ENCODE assay signal across 15 cellular contexts in the genomic region with DNA sequence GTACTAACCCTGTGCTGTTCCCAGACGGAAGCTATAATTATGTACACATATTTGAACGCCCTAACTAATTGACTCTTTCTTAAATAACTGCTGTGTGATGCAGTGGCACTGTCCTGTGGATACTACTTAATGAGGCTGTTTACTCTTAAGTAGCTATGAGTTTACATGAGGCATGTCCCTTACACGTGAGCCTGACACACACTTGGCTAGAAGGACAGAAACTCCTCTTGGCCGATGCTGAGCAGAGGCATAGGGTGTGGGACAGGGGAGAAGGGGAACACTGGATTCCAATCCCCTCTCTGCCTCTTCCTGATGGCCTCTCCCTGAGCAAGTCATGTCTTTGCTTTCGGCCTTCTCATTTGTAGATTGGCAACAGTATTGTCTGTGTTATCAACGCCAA. TPM values are rescaled to one million over a fixed set of nuclear protein-coding genes. Genes with fewer than 3 reads are reported as not detected.
DNase-seq lines count a peak whose midpoint lies in the region; ATAC-seq, FAIRE-seq and TF ChIP-seq lines count a peak whose summit lies in the region.
"Had no signal": no experiment of that assay in that cellular context is flagged by ENCODE, and none has a peak within 500 bp of the region (broad histone marks: within the 10 kb centered on the region; RNA-seq: fewer than 3 reads in every experiment).

No MANE protein-coding gene starts in this region.

- no peak overlapping the region for H2BK120ac ChIP-seq in H9 (ENCODE audit: low read depth, low read length, poor library complexity, severe bottlenecking)

- no peak overlapping the region for H3T11ph ChIP-seq in H9 (ENCODE audit: low read length)

- intact Hi-C loops in spleen (cut with DNase I; ENCODE audit: low total_unique reads) = no loop called here

- peaks cover 18% of the 10 kb centered on the region for H3K36me3 ChIP-seq in bronchial epithelial cell (ENCODE audit: control insufficient read depth, insufficient read depth, low read length)
- peaks cover 0 to 72% (median 30%) of the 10 kb centered on the region in 6 donors for H3K36me3 ChIP-seq in spleen

- no peaks in the 10 kb centered on the region for H3K79me2 ChIP-seq in H9 (ENCODE audit: insufficient read depth, low read length)

- no peaks in the 10 kb centered on the region for H3K23me2 ChIP-seq in H9 (ENCODE audit: insufficient read length, low read depth, low read length, poor library complexity, severe bottlenecking)

- H3K9ac ChIP-seq in H9 (ENCODE audit: extremely low read depth, insufficient read length, low read length) = no peak overlapping the region

- no CpG with 5 or more reads among the region's 6 CpGs for WGBS in H9 (ENCODE audit: extremely low coverage, insufficient read length, low lambda C conversion rate)
- 85 to 94% (median 90%) methylated on average over 6 of the region's 6 CpGs for WGBS in spleen, 5 donors

- H2BK15ac ChIP-seq in H9 (ENCODE audit: low read depth, low read length) = no peak overlapping the region

- peak; percentile 94 for FAIRE-seq in bronchial epithelial cell (lab: Jason Lieb, UNC)

- ATAC-seq in left lobe of liver (peak; percentile 23), HG03139 (IDR thresholded peaks at IDR 0.05; ENCODE audit: unreplicated experiment) (no peak), GM19324 (IDR thresholded peaks at IDR 0.05; ENCODE audit: low FRiP score, unreplicated experiment) (no peak)
- ATAC-seq in stimulated activated naive B cell treated with anti-CD40 and anti-IgM and Interleukin-4, amounts not matched to agents 10 μg/mL and 1 μg/mL and 100 μg/mL, for 72 hours (replicated peaks) = no peak

- H3K27ac ChIP-seq in H9 (ENCODE audit: insufficient read length, low read depth, low read length) (no peak overlapping the region), spleen (peak overlapping the region in 1 of 8 donors; percentile 33)

- no peaks in the 10 kb centered on the region for H3K9me3 ChIP-seq in H9 (ENCODE audit: control insufficient read depth, low read depth, low read length)
- H3K9me3 ChIP-seq in spleen = no peaks in the 10 kb centered on the region
- H3K9me3 ChIP-seq: BLaER1 treated with 17β-estradiol and CSF1 and Interleukin-3, amounts not matched to agents 10 nM and 100 nM had no signal

- no peaks in the 10 kb centered on the region for H3K4me1 ChIP-seq in H9 (ENCODE audit: insufficient read depth, low read length)
- H3K4me1 ChIP-seq in spleen = peaks cover 0 to 33% (median 11%) of the 10 kb centered on the region in 6 donors

- no peak overlapping the region for H3K4me3 ChIP-seq in bronchial epithelial cell (ENCODE audit: low read depth, low read length)
- no peak overlapping the region for H3K4me3 ChIP-seq in spleen
- H3K4me3 ChIP-seq: BLaER1 treated with 17β-estradiol and CSF1 and Interleukin-3, amounts not matched to agents 10 nM and 100 nM had no signal

- H3K9me3 Mint-ChIP-seq in H9 = no peaks in the 10 kb centered on the region
- H3K9me3 Mint-ChIP-seq in stimulated activated naive B cell treated with anti-CD40 and anti-IgM and Interleukin-4, amounts not matched to agents 10 μg/mL and 1 μg/mL and 100 μg/mL, for 72 hours = no peaks in the 10 kb centered on the region
- H3K9me3 Mint-ChIP-seq: activated naive CD4-positive, alpha-beta T cell treated with anti-CD3 and anti-CD28 coated beads for 36 hours had no signal

- no peak overlapping the region for H3K4ac ChIP-seq in H9 (ENCODE audit: low read depth, low read length)

- peak overlapping the region; percentile 74 for H2BK12ac ChIP-seq in H9 (ENCODE audit: insufficient read length, low read depth, low read length)

- no peak overlapping the region for H2AK5ac ChIP-seq in H9 (ENCODE audit: insufficient read length, low read length)

- H3K27me3 Mint-ChIP-seq in H9 (ENCODE audit: low read depth) = no peaks in the 10 kb centered on the region
- H3K27me3 Mint-ChIP-seq in stimulated activated naive B cell treated with anti-CD40 and anti-IgM and Interleukin-4, amounts not matched to agents 10 μg/mL and 1 μg/mL and 100 μg/mL, for 72 hours = no peaks in the 10 kb centered on the region

- H3K14ac ChIP-seq in H9 (ENCODE audit: insufficient read depth, low read length) = no peak overlapping the region

- H3K4me1 Mint-ChIP-seq in H9 = peaks cover 13 to 19% of the 10 kb centered on the region in 2 experiments; a peak in 3 of 4 replicates
- peaks cover 0 to 10% of the 10 kb centered on the region in 2 donors for H3K4me1 Mint-ChIP-seq in stimulated activated naive B cell treated with anti-CD40 and anti-IgM and Interleukin-4, amounts not matched to agents 10 μg/mL and 1 μg/mL and 100 μg/mL, for 72 hours

- H3K36me3 Mint-ChIP-seq in H9 (ENCODE audit: insufficient read depth in 1 of 3, low read depth in 3 of 3) = peaks cover 6 to 35% (median 23%) of the 10 kb centered on the region in 3 experiments; a peak in 6 of 7 replicates
- peaks cover 35 to 36% of the 10 kb centered on the region in 2 donors for H3K36me3 Mint-ChIP-seq in stimulated activated naive B cell treated with anti-CD40 and anti-IgM and Interleukin-4, amounts not matched to agents 10 μg/mL and 1 μg/mL and 100 μg/mL, for 72 hours

- no peak overlapping the region for H2AFZ ChIP-seq in H9 (ENCODE audit: low read length)

- H2BK20ac ChIP-seq in H9 (ENCODE audit: low read depth, low read length, poor library complexity, severe bottlenecking) = no peak overlapping the region

- H4K8ac ChIP-seq in H9 (replicated peaks; ENCODE audit: insufficient read length, low read depth, low read length) = no peak overlapping the region

- no peaks in the 10 kb centered on the region for H3K27me3 ChIP-seq in H9 (ENCODE audit: insufficient read depth, low read length)
- no peaks in the 10 kb centered on the region for H3K27me3 ChIP-seq in bronchial epithelial cell (ENCODE audit: control insufficient read depth, insufficient read depth, low read length)
- H3K27me3 ChIP-seq in spleen (replicated peaks in 1 of 7) = no peaks in the 10 kb centered on the region
- H3K27me3 ChIP-seq: BLaER1 treated with 17β-estradiol and CSF1 and Interleukin-3, amounts not matched to agents 10 nM and 100 nM had no signal

- no peak overlapping the region; a peak in 1 of 5 replicates for H3K4me3 Mint-ChIP-seq in H9
- no peak overlapping the region for H3K4me3 Mint-ChIP-seq in stimulated activated naive B cell treated with anti-CD40 and anti-IgM and Interleukin-4, amounts not matched to agents 10 μg/mL and 1 μg/mL and 100 μg/mL, for 72 hours
- H3K4me3 Mint-ChIP-seq: activated naive CD4-positive, alpha-beta T cell treated with anti-CD3 and anti-CD28 coated beads for 36 hours had no signal

- no peaks in the 10 kb centered on the region for H4K20me1 ChIP-seq in H9 (ENCODE audit: control insufficient read depth, insufficient read depth, insufficient read length)

- H3K56ac ChIP-seq in H9 (ENCODE audit: insufficient read length, low read depth, low read length) = no peak overlapping the region

- H2BK5ac ChIP-seq in H9 (ENCODE audit: insufficient read length, low read length) = no peak overlapping the region

- peak overlapping the region; percentile 76 for H3K23ac ChIP-seq in H9 (ENCODE audit: insufficient read length, low read depth, low read length)

- H4K5ac ChIP-seq in H9 (ENCODE audit: insufficient read length, low read depth, low read length) = no peak overlapping the region

- H3K79me1 ChIP-seq in H9 (ENCODE audit: insufficient read depth, low read depth, low read length, poor library complexity, severe bottlenecking) = peaks cover 6% of the 10 kb centered on the region

- TF ChIP-seq CTCF in H9 (conservative IDR thresholded peaks at IDR 0.05) (no peak), bronchial epithelial cell (IDR thresholded peaks at IDR 0.05; ENCODE audit: insufficient read depth, low read length, severe bottlenecking) (no peak), spleen (IDR thresholded peaks at IDR 0.05 in 8 of 11, conservative IDR thresholded peaks at IDR 0.05 in 3 of 11) (no peak)

- peak overlapping the region in 2 of 3 experiments; percentile 11 to 20; a peak in 3 of 7 replicates for H3K27ac Mint-ChIP-seq in H9
- H3K27ac Mint-ChIP-seq in stimulated activated naive B cell treated with anti-CD40 and anti-IgM and Interleukin-4, amounts not matched to agents 10 μg/mL and 1 μg/mL and 100 μg/mL, for 72 hours = peak overlapping the region; percentile 60
- H3K27ac Mint-ChIP-seq: activated naive CD4-positive, alpha-beta T cell treated with anti-CD3 and anti-CD28 coated beads for 36 hours had no signal

- no peak overlapping the region for H3K18ac ChIP-seq in H9 (ENCODE audit: insufficient read length, low read depth, low read length)

- no peak for TF ChIP-seq POLR2A in spleen (IDR thresholded peaks at IDR 0.05)

- no peak overlapping the region for H3K4me2 ChIP-seq in H9 (ENCODE audit: insufficient read depth, insufficient read length, low read length)

- no peak overlapping the region for H4K91ac ChIP-seq in H9 (ENCODE audit: insufficient read length, low read depth, low read length)

- DNase-seq in H9 (no peak), bronchial epithelial cell (ENCODE audit: low read depth) (no peak), left lobe of liver (ENCODE audit: low spot score) (peak; percentile 18), spleen (no peak), NCI-H2196 (lab: John Stamatoyannopoulos, UW; ENCODE audit: unreplicated experiment) (no peak)
- DNase-seq in stimulated activated naive B cell treated with anti-CD40 and anti-IgM and Interleukin-4, amounts not matched to agents 10 μg/mL and 1 μg/mL and 100 μg/mL, for 72 hours = no peak
- DNase-seq: activated naive CD4-positive, alpha-beta T cell treated with anti-CD3 and anti-CD28 coated beads for 36 hours; cerebellar nuclear complex; KBM-7; midbrain; NCI-H1694; posterior cingulate gyrus had no signal

RNA-seq across cellular contexts. Expression of a gene that starts 21.9 kb away (rescaled TPM):
- total RNA-seq in H9 (2021) (22.9 and 24.2 TPM in 2 replicates), bronchial epithelial cell (21.1 and 28.3 TPM in 2 replicates), left lobe of liver (5.3 TPM), spleen (10 to 100 TPM; 20.4 to 33.2 (median 22.1) TPM)
- polyA plus RNA-seq in spleen = 1 to 10 TPM; 5.5 to 9.7 (median 7.7) TPM

RNA-seq across cellular contexts. Expression of a gene that starts 56.7 kb away (rescaled TPM):
- 0.90 and 0.97 TPM in 2 replicates for total RNA-seq in H9 (2021)
- 0.51 and 0.53 TPM in 2 replicates for total RNA-seq in bronchial epithelial cell
- total RNA-seq in left lobe of liver = 3.5 TPM
- 1 to 10 TPM in 2 of 7 donors, under 1 TPM in 5; 0.19 to 1.2 (median 0.67) TPM for total RNA-seq in spleen
- 1 to 10 TPM in 2 of 3 donors, under 1 TPM in 1; 0.41 to 2.0 (median 1.6) TPM for polyA plus RNA-seq in spleen
